ENCODE assay signal across 20 cellular contexts in genomic region chr7:47525066-47525623, GRCh38.
"Had no signal": no experiment of that assay in that cellular context is flagged by ENCODE, and none has a peak within 500 bp of the region (broad histone marks: within the 10 kb centered on the region; RNA-seq: fewer than 3 reads in every experiment).

No MANE protein-coding gene starts in this region.

- ATAC-seq: activated CD8-positive, alpha-beta memory T cell treated with anti-CD3 and anti-CD28 coated beads, Interleukin-2, amount 10 ng/mL, durations not matched to agents 7 days and 5 days had no signal

- H3K27ac Mint-ChIP-seq: activated CD8-positive, alpha-beta memory T cell treated with anti-CD3 and anti-CD28 coated beads, Interleukin-2, amount 10 ng/mL, durations not matched to agents 7 days and 5 days; activated naive CD4-positive, alpha-beta T cell treated with anti-CD3 and anti-CD28 coated beads for 36 hours; activated naive CD8-positive, alpha-beta T cell; T-helper 1 cell treated with Interleukin-12 subunit alpha and Interleukin-12 subunit beta and Interleukin-4 antibody, amounts not matched to agents 30 μg/mL and 1 μg/mL, for 36 hours had no signal

- DNase-seq: activated CD4-positive, alpha-beta T cell treated with anti-CD3 and anti-CD28 coated beads for 48 hours; activated CD4-positive, alpha-beta T cell treated with anti-CD3 and anti-CD28 coated beads, Interleukin-2, amount 50 U/mL, for 48 hours; activated CD4-positive, CD25-positive, alpha-beta regulatory T cell treated with anti-CD3 and anti-CD28 coated beads, Interleukin-2, amount 50 U/mL, for 72 hours; activated CD8-positive, alpha-beta memory T cell treated with anti-CD3 and anti-CD28 coated beads, Interleukin-2, amount 10 ng/mL, durations not matched to agents 7 days and 5 days; activated gamma-delta T cell; activated naive CD4-positive, alpha-beta T cell treated with anti-CD3 and anti-CD28 coated beads for 36 hours; activated T-cell treated with anti-CD3 and anti-CD28 coated beads, Interleukin-2, amount 50 U/mL, for 4 hours; brain microvascular endothelial cell; Karpas-422; MM.1S; NCI-H1105; NCI-H1436; NCI-H1694 treated with DMSO at 0.1 percent for 48 hours; NCI-H2081 treated with DMSO at 0.1 percent for 48 hours; NCI-H446; NCI-H524; SHP77 treated with DMSO at 0.1 percent for 48 hours had no signal

- H3K4me3 Mint-ChIP-seq: activated CD8-positive, alpha-beta memory T cell treated with anti-CD3 and anti-CD28 coated beads, Interleukin-2, amount 10 ng/mL, durations not matched to agents 7 days and 5 days; activated naive CD4-positive, alpha-beta T cell treated with anti-CD3 and anti-CD28 coated beads for 36 hours; activated naive CD8-positive, alpha-beta T cell; activated T-cell treated with anti-CD3 and anti-CD28 coated beads, Interleukin-2, amount 50 U/mL, for 4 hours; T-helper 1 cell treated with Interleukin-12 subunit alpha and Interleukin-12 subunit beta and Interleukin-4 antibody, amounts not matched to agents 30 μg/mL and 1 μg/mL, for 36 hours had no signal

- H3K9me3 Mint-ChIP-seq: activated T-cell treated with anti-CD3 and anti-CD28 coated beads, Interleukin-2, amount 50 U/mL, for 4 hours; T-helper 1 cell treated with Interleukin-12 subunit alpha and Interleukin-12 subunit beta and Interleukin-4 antibody, amounts not matched to agents 30 μg/mL and 1 μg/mL, for 36 hours had no signal

- H3K27me3 ChIP-seq: brain microvascular endothelial cell had no signal

- H3K36me3 Mint-ChIP-seq: activated CD8-positive, alpha-beta memory T cell treated with anti-CD3 and anti-CD28 coated beads, Interleukin-2, amount 10 ng/mL, durations not matched to agents 7 days and 5 days; activated naive CD8-positive, alpha-beta T cell had no signal

- FAIRE-seq: RCC 7860 had no signal

- H3K27ac ChIP-seq: brain microvascular endothelial cell had no signal

- H3K27me3 Mint-ChIP-seq: activated CD8-positive, alpha-beta memory T cell treated with anti-CD3 and anti-CD28 coated beads, Interleukin-2, amount 10 ng/mL, durations not matched to agents 7 days and 5 days; activated naive CD8-positive, alpha-beta T cell had no signal

- H3K4me1 Mint-ChIP-seq: activated CD8-positive, alpha-beta memory T cell treated with anti-CD3 and anti-CD28 coated beads, Interleukin-2, amount 10 ng/mL, durations not matched to agents 7 days and 5 days had no signal
